8 cellular contexts compared by ENCODE assay signal in the genomic region with DNA sequence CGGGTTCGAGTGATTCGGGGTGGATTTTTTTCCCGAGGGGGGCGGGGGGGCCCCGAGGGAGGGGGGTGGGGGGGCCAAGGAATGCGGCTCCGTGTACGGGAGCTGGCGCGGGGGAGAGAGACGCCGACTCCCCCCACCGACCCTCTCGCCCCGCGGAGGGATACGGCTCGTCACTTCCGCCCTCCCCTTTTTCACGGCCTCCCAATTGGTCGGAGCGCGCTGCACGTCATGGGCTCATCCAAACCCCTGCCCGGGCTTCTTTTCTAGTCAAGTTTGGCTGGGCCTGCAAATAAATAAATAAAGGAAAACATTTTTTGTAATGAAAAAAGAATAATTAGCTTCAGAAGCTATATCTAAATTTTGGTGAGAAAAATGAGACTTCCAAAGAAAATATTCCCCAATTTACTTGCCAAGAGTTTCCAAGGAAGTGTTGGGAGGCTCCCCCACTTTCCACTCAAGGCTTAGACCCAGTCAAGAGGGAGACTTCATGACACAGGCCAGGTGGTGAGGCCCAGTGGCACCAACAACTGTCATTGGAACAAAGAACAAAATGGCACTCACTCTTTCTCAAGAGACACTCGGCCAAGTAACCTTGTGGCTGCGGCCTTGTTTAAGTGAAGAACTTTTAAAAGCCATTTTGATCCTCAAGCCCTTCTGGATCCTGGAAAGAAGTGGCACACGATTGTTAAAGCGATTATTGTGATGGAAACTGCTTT. TPM values are rescaled to one million over a fixed set of nuclear protein-coding genes. Genes with fewer than 3 reads are reported as not detected.
A peak's percentile ranks its signal among the peaks of the same experiment; 100 is the strongest.
DNase-seq lines count a peak whose midpoint lies in the region; ATAC-seq, FAIRE-seq and TF ChIP-seq lines count a peak whose summit lies in the region.

A gene with protein sequence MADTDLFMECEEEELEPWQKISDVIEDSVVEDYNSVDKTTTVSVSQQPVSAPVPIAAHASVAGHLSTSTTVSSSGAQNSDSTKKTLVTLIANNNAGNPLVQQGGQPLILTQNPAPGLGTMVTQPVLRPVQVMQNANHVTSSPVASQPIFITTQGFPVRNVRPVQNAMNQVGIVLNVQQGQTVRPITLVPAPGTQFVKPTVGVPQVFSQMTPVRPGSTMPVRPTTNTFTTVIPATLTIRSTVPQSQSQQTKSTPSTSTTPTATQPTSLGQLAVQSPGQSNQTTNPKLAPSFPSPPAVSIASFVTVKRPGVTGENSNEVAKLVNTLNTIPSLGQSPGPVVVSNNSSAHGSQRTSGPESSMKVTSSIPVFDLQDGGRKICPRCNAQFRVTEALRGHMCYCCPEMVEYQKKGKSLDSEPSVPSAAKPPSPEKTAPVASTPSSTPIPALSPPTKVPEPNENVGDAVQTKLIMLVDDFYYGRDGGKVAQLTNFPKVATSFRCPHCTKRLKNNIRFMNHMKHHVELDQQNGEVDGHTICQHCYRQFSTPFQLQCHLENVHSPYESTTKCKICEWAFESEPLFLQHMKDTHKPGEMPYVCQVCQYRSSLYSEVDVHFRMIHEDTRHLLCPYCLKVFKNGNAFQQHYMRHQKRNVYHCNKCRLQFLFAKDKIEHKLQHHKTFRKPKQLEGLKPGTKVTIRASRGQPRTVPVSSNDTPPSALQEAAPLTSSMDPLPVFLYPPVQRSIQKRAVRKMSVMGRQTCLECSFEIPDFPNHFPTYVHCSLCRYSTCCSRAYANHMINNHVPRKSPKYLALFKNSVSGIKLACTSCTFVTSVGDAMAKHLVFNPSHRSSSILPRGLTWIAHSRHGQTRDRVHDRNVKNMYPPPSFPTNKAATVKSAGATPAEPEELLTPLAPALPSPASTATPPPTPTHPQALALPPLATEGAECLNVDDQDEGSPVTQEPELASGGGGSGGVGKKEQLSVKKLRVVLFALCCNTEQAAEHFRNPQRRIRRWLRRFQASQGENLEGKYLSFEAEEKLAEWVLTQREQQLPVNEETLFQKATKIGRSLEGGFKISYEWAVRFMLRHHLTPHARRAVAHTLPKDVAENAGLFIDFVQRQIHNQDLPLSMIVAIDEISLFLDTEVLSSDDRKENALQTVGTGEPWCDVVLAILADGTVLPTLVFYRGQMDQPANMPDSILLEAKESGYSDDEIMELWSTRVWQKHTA (N-terminal part only) (minus strand): TSS at position 164 of the 716 bp plus-strand sequence. CDS start 17,290 bp downstream, outside the sequence.

- H3K4me2 ChIP-seq in OCI-LY3 (ENCODE audit: low read length) = peak within 1 kb of the TSS; percentile 70

- intact Hi-C loops in CD4-positive, alpha-beta memory T cell (cut with micrococcal nuclease) = loop anchor here (1.0 to 5.0 kb wide), 6 partner anchors 14 to 535 kb away; a partner anchor contains a TSS

- ATAC-seq in GM21381 (IDR thresholded peaks at IDR 0.05; ENCODE audit: unreplicated experiment) = peak; percentile 72

- peak within 1 kb of the TSS; percentile 75 for H3K27ac ChIP-seq in CD4-positive, alpha-beta memory T cell (ENCODE audit: low read depth, low read length)
- H3K27ac ChIP-seq in OCI-LY3 (ENCODE audit: low read length) (peak within 1 kb of the TSS; percentile 65), mesodermal cell (ENCODE audit: low read depth, low read length, severe bottlenecking) (peak within 1 kb of the TSS; percentile 95)

- 26 to 48% methylated on average over 8 to 11 of the region's 30 CpGs for WGBS in mesodermal cell (ENCODE audit: insufficient coverage in 2 of 2), 2 experiments

- H3K9ac ChIP-seq in OCI-LY3 (ENCODE audit: low read length) = peak within 1 kb of the TSS; percentile 83

- POLR2A ChIA-PET in CD4-positive, alpha-beta memory T cell (lab: Charles Lee; ENCODE audit: partially characterized antibody) = interaction anchor here (0.8 to 5.1 kb wide), 9 partner anchors 11 to 152 kb away, joined by 3 to 38 read pairs (median 4); a partner anchor contains a TSS

- peak within 1 kb of the TSS; percentile 87 to 96 (median 92) for H3K4me3 Mint-ChIP-seq in CD4-positive, alpha-beta memory T cell

- peaks cover 0 to 10% of the 10 kb centered on the region in 2 donors for H3K36me3 Mint-ChIP-seq in CD4-positive, alpha-beta memory T cell

- H3K36me3 ChIP-seq in CD4-positive, alpha-beta memory T cell (ENCODE audit: insufficient read depth, low read length) = no peaks in the 10 kb centered on the region
- H3K36me3 ChIP-seq in OCI-LY3 (replicated peaks; ENCODE audit: low read depth, low read length) (peaks cover 2% of the 10 kb centered on the region), mesodermal cell (ENCODE audit: control insufficient read depth, insufficient read depth, low read length) (peaks cover 10% of the 10 kb centered on the region)

- H3K9me3 Mint-ChIP-seq in CD4-positive, alpha-beta memory T cell = peaks cover 0 to 2% (median 0%) of the 10 kb centered on the region in 8 donors

- CTCF ChIA-PET in CD4-positive, alpha-beta memory T cell (lab: Charles Lee; ENCODE audit: partially characterized antibody) = no interaction called here

- peaks cover 17% of the 10 kb centered on the region in 2 donors for H3K27me3 Mint-ChIP-seq in CD4-positive, alpha-beta memory T cell

- peaks cover 31% of the 10 kb centered on the region for H3K4me1 ChIP-seq in CD4-positive, alpha-beta memory T cell (ENCODE audit: insufficient read depth, low read length)
- peaks cover 13% of the 10 kb centered on the region for H3K4me1 ChIP-seq in OCI-LY3 (ENCODE audit: low read length)
- H3K4me1 ChIP-seq in mesodermal cell (ENCODE audit: control insufficient read depth, insufficient read depth, low read length, poor library complexity, severe bottlenecking) = no peaks in the 10 kb centered on the region

- H4K20me1 ChIP-seq in OCI-LY3 (ENCODE audit: insufficient read depth, low read length) = peaks cover 37% of the 10 kb centered on the region

- peak within 1 kb of the TSS; percentile 83 to 98 for H3K4me3 ChIP-seq in CD4-positive, alpha-beta memory T cell (ENCODE audit: low read length in 2 of 2)
- H3K4me3 ChIP-seq in OCI-LY3 (ENCODE audit: low read length) (peak within 1 kb of the TSS; percentile 84), mesodermal cell (ENCODE audit: extremely low read depth, insufficient read depth, low read length, poor library complexity, severe bottlenecking) (peak within 1 kb of the TSS; percentile 61)

- H3K27ac Mint-ChIP-seq in CD4-positive, alpha-beta memory T cell = peak within 1 kb of the TSS; percentile 95 to 99 (median 96)

- peaks cover 11 to 35% (median 23%) of the 10 kb centered on the region in 4 donors for H3K4me1 Mint-ChIP-seq in CD4-positive, alpha-beta memory T cell

- no peak for TF ChIP-seq CTCF in OCI-LY3 (IDR thresholded peaks at IDR 0.05; ENCODE audit: low read depth, low read length)

- no peaks in the 10 kb centered on the region for H3K9me3 ChIP-seq in CD4-positive, alpha-beta memory T cell (ENCODE audit: control insufficient read depth in 1 of 2, low read length in 2 of 2)
- H3K9me3 ChIP-seq in OCI-LY3 (ENCODE audit: insufficient read depth, low read length) = no peaks in the 10 kb centered on the region
- no peaks in the 10 kb centered on the region for H3K9me3 ChIP-seq in mesodermal cell (ENCODE audit: control insufficient read depth, low read length)

- H3K79me2 ChIP-seq in OCI-LY3 (ENCODE audit: low read length) = peaks cover 39% of the 10 kb centered on the region

- peak within 1 kb of the TSS; percentile 96 for H2AFZ ChIP-seq in OCI-LY3 (ENCODE audit: low read depth, low read length)

- DNase-seq in CD4-positive, alpha-beta memory T cell = peak; percentile 91 to 93 (median 92)
- DNase-seq in HuH-7.5 (ENCODE audit: low spot score) = peak; percentile 96
- DNase-seq in activated CD8-positive, alpha-beta memory T cell treated with anti-CD3 and anti-CD28 coated beads, Interleukin-2, amount 50 U/mL, for 4 hours = peak; percentile 96
- peak; percentile 75 for DNase-seq in stimulated activated CD8-positive, alpha-beta memory T cell treated with anti-CD3 and anti-CD28 coated beads, Interleukin-15, amount 100 ng/mL, for 24 hours (ENCODE audit: low read depth)

- H3K27me3 ChIP-seq in CD4-positive, alpha-beta memory T cell (ENCODE audit: insufficient read depth, low read length) = no peaks in the 10 kb centered on the region
- no peaks in the 10 kb centered on the region; the same call in 1 of the 2 replicates for H3K27me3 ChIP-seq in OCI-LY3 (ENCODE audit: low read depth, low read length)

- FAIRE-seq in endometrium (lab: Jason Lieb, UNC) = peak; percentile 58

RNA-seq across cellular contexts. Expression of the gene that starts here (rescaled TPM):
- total RNA-seq in CD4-positive, alpha-beta memory T cell = 100 to 1,000 TPM; 125 to 130 TPM
- polyA plus RNA-seq in CD4-positive, alpha-beta memory T cell = 1 to 10 TPM in 1 of 2 donors, under 1 TPM in 1; 0.87 to 6.5 TPM
- polyA plus RNA-seq in mesodermal cell (2013, experiment 1 of 2) = 53.8 TPM
- 46.4 TPM for polyA plus RNA-seq in mesodermal cell (2013, experiment 2 of 2)

Comparison
In these comparisons a context has a peak if more than half of its experiments do, and no peak if none do; other contexts are left out.
1. Peak in every context shown above with its lines: DNase-seq, ATAC-seq, H3K4me3 ChIP-seq and H3K27ac ChIP-seq.